Comparison of ENCODE assay signal across 16 cellular contexts in genomic region chr3:14793858-14794234, GRCh38. TPM values are rescaled to one million over a fixed set of nuclear protein-coding genes. Genes with fewer than 3 reads are reported as not detected.
DNase-seq lines count a peak whose midpoint lies in the region; TF ChIP-seq lines count a peak whose summit lies in the region.
"Had no signal": no experiment of that assay in that cellular context is flagged by ENCODE, and none has a peak within 500 bp of the region (broad histone marks: within the 10 kb centered on the region; RNA-seq: fewer than 3 reads in every experiment).

No MANE protein-coding gene starts in this region.

- H3K27me3 Mint-ChIP-seq in chondrocyte (ENCODE audit: low read depth) = peaks cover 38% of the 10 kb centered on the region

- no peak overlapping the region for H2BK15ac ChIP-seq in neuronal stem cell (ENCODE audit: low read length)

- H3K27ac Mint-ChIP-seq in chondrocyte (ENCODE audit: unreplicated experiment) = no peak overlapping the region

- no peak overlapping the region for H2BK120ac ChIP-seq in neuronal stem cell (ENCODE audit: low read depth, low read length)

- no peaks in the 10 kb centered on the region for H3K79me1 ChIP-seq in neuronal stem cell (ENCODE audit: low read depth, low read length)

- H4K91ac ChIP-seq in neuronal stem cell (ENCODE audit: low read depth, low read length, poor library complexity) = peak overlapping the region; percentile 25

- H3K4me3 ChIP-seq in BLaER1 (no peak overlapping the region), neuronal stem cell (ENCODE audit: low read length in 2 of 2) (no peak overlapping the region), tibial artery (no peak overlapping the region)

- no peaks in the 10 kb centered on the region for H3K9me3 Mint-ChIP-seq in chondrocyte (ENCODE audit: low read depth)
- H3K9me3 Mint-ChIP-seq: CD4-positive, CD25-positive, alpha-beta regulatory T cell; H9 had no signal

- H2BK5ac ChIP-seq in neuronal stem cell (ENCODE audit: low read length) = no peak overlapping the region

- H4K20me1 ChIP-seq in BLaER1 = no peaks in the 10 kb centered on the region

- TF ChIP-seq CTCF in chondrocyte (IDR thresholded peaks at IDR 0.05) (no peak), tibial artery (IDR thresholded peaks at IDR 0.05) (no peak)

- DNase-seq in chondrocyte (ENCODE audit: low spot score) = peak; percentile 40
- no peak for DNase-seq in neuronal stem cell (ENCODE audit: low spot score)
- DNase-seq in tibial artery = no peak
- DNase-seq in germinal center (ENCODE audit: low spot score) = no peak
- no peak for DNase-seq in T1000 (lab: John Stamatoyannopoulos, UW)
- no peak for DNase-seq in activated effector memory CD4-positive, alpha-beta T cell treated with anti-CD3 and anti-CD28 coated beads, Interleukin-2, amount 50 U/mL, for 16 hours
- DNase-seq: CD4-positive, CD25-positive, alpha-beta regulatory T cell; DMS53; H9; Kasumi-1; NCI-H1417 treated with DMSO at 0.1 percent for 48 hours; NCI-H2029; NCI-H2171 treated with DMSO at 0.1 percent for 48 hours; NCI-H774 had no signal

- H3K9me3 ChIP-seq in BLaER1 (no peaks in the 10 kb centered on the region), neuronal stem cell (replicated peaks in 1 of 2; ENCODE audit: control insufficient read depth in 2 of 2, insufficient read depth in 1 of 2, low read depth in 1 of 2, low read length in 2 of 2) (peaks cover 0 to 2% of the 10 kb centered on the region in 2 donors), tibial artery (no peaks in the 10 kb centered on the region)

- no peak overlapping the region for H3K14ac ChIP-seq in neuronal stem cell (ENCODE audit: low read length)

- H3K18ac ChIP-seq in neuronal stem cell (ENCODE audit: low read length) = no peak overlapping the region

- H3K4me1 ChIP-seq in BLaER1 (peaks cover 23% of the 10 kb centered on the region), neuronal stem cell (ENCODE audit: control insufficient read depth in 2 of 2, insufficient read depth in 1 of 2, low read depth in 1 of 2, low read length in 2 of 2) (peaks cover 0 to 2% of the 10 kb centered on the region in 2 donors), tibial artery (peaks cover 0 to 10% (median 4%) of the 10 kb centered on the region in 4 donors)

- H2AFZ ChIP-seq in neuronal stem cell (ENCODE audit: low read length) = no peak overlapping the region

- intact Hi-C loops in tibial artery (cut with DNase I; ENCODE audit: low total_unique reads) = loop anchor here (5.0 kb wide), 1 partner anchor 128 kb away; no protein-coding TSS in a partner anchor

- peak overlapping the region; percentile 8 for H3K23ac ChIP-seq in neuronal stem cell (ENCODE audit: low read depth, low read length, poor library complexity)

- H3K36me3 Mint-ChIP-seq in chondrocyte (ENCODE audit: low read depth) = no peaks in the 10 kb centered on the region
- H3K36me3 Mint-ChIP-seq: CD4-positive, CD25-positive, alpha-beta regulatory T cell had no signal

- H3K36me3 ChIP-seq in BLaER1 = no peaks in the 10 kb centered on the region
- H3K36me3 ChIP-seq in neuronal stem cell (replicated peaks in 1 of 2; ENCODE audit: control insufficient read depth in 2 of 2, insufficient read depth in 2 of 2, low read length in 2 of 2) = no peaks in the 10 kb centered on the region
- H3K36me3 ChIP-seq in tibial artery = no peaks in the 10 kb centered on the region

- no peak overlapping the region for H2BK12ac ChIP-seq in neuronal stem cell (ENCODE audit: low read length)

- WGBS in neuronal stem cell (ENCODE audit: extremely low coverage in 2 of 2, insufficient read length in 2 of 2, insufficient replicate concordance in 1 of 2), 2 donors = no CpG with 5 or more reads among the region's 5 CpGs

- H3K27me3 ChIP-seq in BLaER1 = no peaks in the 10 kb centered on the region
- H3K27me3 ChIP-seq in neuronal stem cell (ENCODE audit: control insufficient read depth in 3 of 3, insufficient read depth in 3 of 3, low read depth in 1 of 3, low read length in 3 of 3) = peaks cover 0 to 40% (median 0%) of the 10 kb centered on the region in 3 experiments
- H3K27me3 ChIP-seq in tibial artery = no peaks in the 10 kb centered on the region

- no peak overlapping the region for H3K4ac ChIP-seq in neuronal stem cell (ENCODE audit: low read length)

- H3K4me1 Mint-ChIP-seq in chondrocyte (ENCODE audit: low read depth) = peaks cover 4% of the 10 kb centered on the region
- H3K4me1 Mint-ChIP-seq: CD4-positive, CD25-positive, alpha-beta regulatory T cell had no signal

- H3K4me2 ChIP-seq in BLaER1 (peak overlapping the region; percentile 76), neuronal stem cell (ENCODE audit: insufficient read depth, low read length, poor library complexity, severe bottlenecking) (no peak overlapping the region)

- H3K4me3 Mint-ChIP-seq in chondrocyte (ENCODE audit: unreplicated experiment) = no peak overlapping the region
- H3K4me3 Mint-ChIP-seq: CD4-positive, CD25-positive, alpha-beta regulatory T cell; H9 had no signal

- no peak overlapping the region for H2AK5ac ChIP-seq in neuronal stem cell (ENCODE audit: low read depth, low read length)

- H3K27ac ChIP-seq in BLaER1 (peak overlapping the region; percentile 52), neuronal stem cell (replicated peaks; ENCODE audit: low read length) (no peak overlapping the region), tibial artery (peak overlapping the region; percentile 39 to 44)

- H3K9ac ChIP-seq in BLaER1 (peak overlapping the region; percentile 51; the same call in 1 of the 2 replicates), neuronal stem cell (ENCODE audit: low read depth, low read length, poor library complexity) (no peak overlapping the region)

- H4K8ac ChIP-seq in neuronal stem cell (ENCODE audit: low read depth, low read length) = no peak overlapping the region

RNA-seq across cellular contexts. Expression of gene FGD5, which starts 24.9 kb away (rescaled TPM):
- total RNA-seq in chondrocyte = 0.22 to 0.46 TPM (median 0.28 TPM) in 3 replicates
- polyA plus RNA-seq in neuronal stem cell (2013, experiment 1 of 2) = 0.39 TPM
- polyA plus RNA-seq in neuronal stem cell (2013, experiment 2 of 2) = 0.43 TPM
- total RNA-seq: A673 had no signal
